ENCODE assay signal across 15 cellular contexts in the genomic region with DNA sequence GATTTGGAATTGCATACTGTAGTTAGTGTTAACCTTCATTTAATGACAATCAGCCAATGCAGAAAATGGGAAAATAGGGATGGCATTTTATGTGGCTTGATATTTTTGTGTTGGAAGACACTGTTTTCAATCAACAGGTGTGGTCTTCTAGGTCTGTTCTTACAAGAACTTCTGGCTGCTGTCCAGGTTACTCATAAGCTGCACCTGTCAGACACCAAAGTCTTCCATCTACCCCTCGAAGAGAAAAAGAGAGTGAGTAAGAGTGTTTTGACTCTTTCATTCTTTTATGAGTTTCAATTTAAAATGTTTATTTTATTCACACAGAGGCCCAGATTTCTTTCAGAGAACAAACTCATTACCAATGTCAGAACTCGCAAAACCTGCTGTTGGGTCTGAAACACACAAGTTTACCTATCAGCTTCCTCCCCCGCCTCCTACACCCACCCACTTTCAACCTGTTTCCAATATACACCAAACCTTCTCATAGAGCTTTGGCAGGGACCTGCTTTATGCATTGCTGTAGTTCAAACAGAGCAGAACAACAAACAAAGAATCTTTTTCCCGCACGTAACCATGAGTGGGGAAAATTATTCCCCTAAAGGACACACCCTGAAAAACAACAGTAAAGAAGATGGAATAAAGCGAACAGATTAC.
DNase-seq lines count a peak whose midpoint lies in the region; FAIRE-seq and TF ChIP-seq lines count a peak whose summit lies in the region.
"Had no signal": no experiment of that assay in that cellular context is flagged by ENCODE, and none has a peak within 500 bp of the region (broad histone marks: within the 10 kb centered on the region; RNA-seq: fewer than 3 reads in every experiment).

No MANE protein-coding gene starts in this region.

- DNase-seq in COR-L47 (lab: John Stamatoyannopoulos, UW) (peak; percentile 97), NCI-H1105 treated with DMSO at 0.1 percent for 48 hours (lab: John Stamatoyannopoulos, UW) (peak; percentile 95), NCI-H748 (lab: John Stamatoyannopoulos, UW; ENCODE audit: unreplicated experiment) (peak; percentile 98), kidney tubule cell (ENCODE audit: low spot score) (peak; percentile 23), GM12891 (ENCODE audit: insufficient read length, low spot score) (no peak), mucosa of gallbladder (ENCODE audit: low spot score) (no peak), GF-D8 (lab: John Stamatoyannopoulos, UW) (no peak), MG63 (no peak)
- DNase-seq: activated CD4-positive, alpha-beta T cell treated with anti-CD3 and anti-CD28 coated beads, Interleukin-2, amount 10 ng/mL, durations not matched to agents 7 days and 5 days; activated T-cell treated with anti-CD3 and anti-CD28 coated beads, Interleukin-2, amount 50 U/mL, for 72 hours; adrenal gland; mesendoderm; NCI-H526; stimulated activated CD4-positive, alpha-beta T cell treated with anti-CD3 and anti-CD28 coated beads, Interleukin-4, amount 100 ng/mL, for 24 hours had no signal

- H3K36me3 ChIP-seq in MG63, result no peaks in the 10 kb centered on the region
- H3K36me3 ChIP-seq: adrenal gland, tibial nerve had no signal

- no peaks in the 10 kb centered on the region for H3K27me3 ChIP-seq in MG63
- H3K27me3 ChIP-seq: adrenal gland, tibial nerve had no signal

- no peak overlapping the region for H3K4me3 ChIP-seq in MG63
- H3K4me3 ChIP-seq: adrenal gland, tibial nerve had no signal

- no peaks in the 10 kb centered on the region for H3K9me3 ChIP-seq in MG63
- H3K9me3 ChIP-seq: adrenal gland, tibial nerve had no signal

- TF ChIP-seq POLR2A in GM12891 (IDR thresholded peaks at IDR 0.05; ENCODE audit: low read depth, low read length), result no peak

- no peak for FAIRE-seq in GM12891 (lab: Jason Lieb, UNC)

TF ChIP-seq in GM12891, 5 proteins besides CTCF, POLR2A, EP300 and RAD21:
- no peak for TF ChIP-seq SPI1 (IDR thresholded peaks at IDR 0.05; ENCODE audit: low read depth, low read length)
- TF ChIP-seq POU2F2 (IDR thresholded peaks at IDR 0.05; ENCODE audit: low read depth, low read length), result no peak
- TF ChIP-seq PAX5 (IDR thresholded peaks at IDR 0.05; ENCODE audit: insufficient read depth, low read length, severe bottlenecking), result no peak
- no peak for TF ChIP-seq TAF1 (IDR thresholded peaks at IDR 0.05; ENCODE audit: low read depth, low read length)
- TF ChIP-seq POLR2AphosphoS5 (IDR thresholded peaks at IDR 0.05; ENCODE audit: low read depth, low read length), result no peak
TF ChIP-seq in GM12891: peak in this region for 0.

Comparison
In these comparisons a context has a peak if more than half of its experiments do, and no peak if none do; other contexts are left out.
1. DNase-seq: peak in COR-L47 (single experiment), NCI-H1105 treated with DMSO at 0.1 percent for 48 hours (single experiment), NCI-H748 (single experiment) and kidney tubule cell (single experiment); none in GM12891 (single experiment), mucosa of gallbladder (single experiment), GF-D8 (single experiment) and MG63 (single experiment).